ENCODE assay signal across 20 cellular contexts in the genomic region with DNA sequence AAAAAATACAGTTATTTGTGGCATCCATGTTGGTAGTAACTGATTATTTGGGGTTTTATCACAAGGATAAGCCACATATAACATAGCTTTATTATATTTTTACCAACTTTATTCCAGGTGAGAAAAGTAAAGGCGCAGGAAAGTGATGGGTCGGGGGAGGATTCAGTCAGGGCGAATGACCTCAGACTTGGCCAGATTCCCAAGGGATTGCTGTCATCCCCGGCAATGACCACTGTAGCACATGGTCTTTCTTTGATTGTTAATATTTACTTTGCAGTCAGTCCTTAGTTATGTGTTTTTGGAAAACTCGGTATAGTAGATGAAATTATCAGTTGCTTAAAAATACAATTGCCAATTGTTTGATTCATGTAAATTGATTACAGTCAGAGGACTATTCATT. TPM values are rescaled to one million over a fixed set of nuclear protein-coding genes. Genes with fewer than 3 reads are reported as not detected.
DNase-seq lines count a peak whose midpoint lies in the region; ATAC-seq, FAIRE-seq and TF ChIP-seq lines count a peak whose summit lies in the region.
"Had no signal": no experiment of that assay in that cellular context is flagged by ENCODE, and none has a peak within 500 bp of the region (broad histone marks: within the 10 kb centered on the region; RNA-seq: fewer than 3 reads in every experiment).

No MANE protein-coding gene starts in this region.

- peak; percentile 3 for DNase-seq in A172 (ENCODE audit: low spot score)
- peak; percentile 14 for DNase-seq in M059J (ENCODE audit: low read depth)
- DNase-seq in left lobe of liver (ENCODE audit: low spot score): peak; percentile 43
- no peak for DNase-seq in NCI-H1417 (lab: John Stamatoyannopoulos, UW)
- DNase-seq in foreskin fibroblast: no peak
- no peak for DNase-seq in lower lobe of right lung
- DNase-seq: DMS79, KBM-7, NCI-H1092, NCI-H1436 treated with DMSO at 0.1 percent for 48 hours, NCI-H2029, NCI-H226, NCI-H524 treated with DMSO at 0.1 percent for 48 hours, PC-9, SIG-M5 had no signal

- ATAC-seq in left lobe of liver (peak; percentile 61), GM18505 (IDR thresholded peaks at IDR 0.05; ENCODE audit: unreplicated experiment) (no peak), lower lobe of right lung (no peak)
- ATAC-seq: SK-N-SH treated with all-trans-retinoic acid at 6 μM for 48 hours had no signal

- H3K9me3 ChIP-seq in lower lobe of right lung: no peaks in the 10 kb centered on the region

- H3K27me3 ChIP-seq in lower lobe of right lung (ENCODE audit: low read depth): no peaks in the 10 kb centered on the region

- no peaks in the 10 kb centered on the region for H3K4me1 ChIP-seq in lower lobe of right lung

- FAIRE-seq in colon (lab: Jason Lieb, UNC): peak; percentile 21
- FAIRE-seq: A204.1 had no signal

- TF ChIP-seq POLR2A in GM18505 (IDR thresholded peaks at IDR 0.05; ENCODE audit: borderline replicate concordance, extremely low read depth, insufficient read depth, insufficient read length): no peak

- no peak for TF ChIP-seq CTCF in foreskin fibroblast (IDR thresholded peaks at IDR 0.05; ENCODE audit: low read depth, low read length)
- no peak for TF ChIP-seq CTCF in lower lobe of right lung (IDR thresholded peaks at IDR 0.05)

- intact Hi-C loops in lower lobe of right lung (cut with DNase I): no loop called here

- H3K4me3 ChIP-seq in foreskin fibroblast (ENCODE audit: low read depth in 1 of 2, low read length in 2 of 2): no peak overlapping the region
- H3K4me3 ChIP-seq in lower lobe of right lung: no peak overlapping the region
- H3K4me3 ChIP-seq: PC-9 had no signal

- H3K36me3 ChIP-seq in lower lobe of right lung: no peaks in the 10 kb centered on the region

- no peak overlapping the region for H3K27ac ChIP-seq in lower lobe of right lung
- H3K27ac ChIP-seq: PC-9 had no signal

RNA-seq across cellular contexts. Expression of gene GRIA3, which starts 17.6 kb away (rescaled TPM):
- total RNA-seq in A172 (2014; rRNA removed; shearing (Covaris generic)): not detected in 2 replicates
- total RNA-seq in M059J (2014; rRNA removed; shearing (Covaris generic)): 1.6 and 4.7 TPM in 2 replicates
- total RNA-seq in left lobe of liver (3.1 TPM), lower lobe of right lung (0.47 TPM)
- total RNA-seq: B cell, PC-9 had no signal

Comparison
In these comparisons a context has a peak if more than half of its experiments do, and no peak if none do; other contexts are left out.
1. DNase-seq: peak in A172 (single experiment), M059J (single experiment) and left lobe of liver (single experiment); none in NCI-H1417 (0 of 3), foreskin fibroblast (0 of 2) and lower lobe of right lung (single experiment).